In genomic region chr10:31507427-31507826, GRCh38 we compare ENCODE assay signal across 1 cellular context.
TF ChIP-seq lines count a peak whose summit lies in the region.

No MANE protein-coding gene starts in this region.

TF ChIP-seq in K562, 482 proteins besides CTCF, POLR2A, EP300 and RAD21 (continued from another document):
- TF ChIP-seq ZNF609 (CRISPR knock-in tag; IDR thresholded peaks at IDR 0.05; ENCODE audit: borderline replicate concordance) (no peak), MEF2A (IDR thresholded peaks at IDR 0.05; ENCODE audit: control insufficient read depth, low read depth, low read length) (no peak), KAT2B (IDR thresholded peaks at IDR 0.05; ENCODE audit: low read depth, low read length) (no peak), ZNF174 (CRISPR knock-in tag; IDR thresholded peaks at IDR 0.05) (no peak), E2F4 (CRISPR knock-in tag; IDR thresholded peaks at IDR 0.05; ENCODE audit: low read depth) (no peak), TRIM24 (IDR thresholded peaks at IDR 0.05) (peak in 1 of 2 experiments; percentile 27; a peak in 1 of 4 replicates), ZNF277 (CRISPR knock-in tag; IDR thresholded peaks at IDR 0.05; ENCODE audit: borderline replicate concordance) (no peak), PHTF2 (CRISPR knock-in tag; IDR thresholded peaks at IDR 0.05) (no peak), DNMT1 (IDR thresholded peaks at IDR 0.05) (no peak), CBX3 (IDR thresholded peaks at IDR 0.05; ENCODE audit: borderline replicate concordance in 1 of 2, low read length in 2 of 2) (0 out of 3 replicates have a peak, but pooled peaks of 1 of the 2 experiments have one; percentile 40)
